In the genomic region with DNA sequence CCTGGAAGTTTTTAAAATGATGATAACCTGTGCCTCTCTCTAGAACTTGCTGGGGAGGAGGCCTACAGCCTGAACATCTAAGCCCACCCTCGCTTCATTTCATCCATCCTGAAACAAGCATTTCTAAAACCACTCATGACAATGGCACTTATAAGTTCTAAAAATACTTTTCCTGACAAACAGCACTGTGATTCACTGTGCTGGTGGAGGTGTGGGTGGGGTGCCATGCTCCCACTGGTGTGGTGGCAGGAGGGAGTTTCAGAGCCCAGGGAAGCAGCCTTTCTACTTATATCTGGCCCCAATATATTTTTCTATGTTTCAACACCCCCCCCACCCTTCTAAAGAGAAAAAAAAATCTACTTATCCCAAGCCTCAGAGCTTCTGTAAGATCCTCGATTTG, we compare ENCODE assay signal across 18 cellular contexts. TPM values are rescaled to one million over a fixed set of nuclear protein-coding genes. Genes with fewer than 3 reads are reported as not detected.
DNase-seq lines count a peak whose midpoint lies in the region; ATAC-seq and TF ChIP-seq lines count a peak whose summit lies in the region.
"Had no signal": no experiment of that assay in that cellular context is flagged by ENCODE, and none has a peak within 500 bp of the region (broad histone marks: within the 10 kb centered on the region; RNA-seq: fewer than 3 reads in every experiment).

No MANE protein-coding gene starts in this region.

- H3K9me3 Mint-ChIP-seq in stimulated activated effector memory CD8-positive, alpha-beta T cell treated with anti-CD3 and anti-CD28 coated beads, Interleukin-12 subunit alpha, Interleukin-12 subunit beta, amount 100 ng/mL, for 72 hours = no peaks in the 10 kb centered on the region
- H3K9me3 Mint-ChIP-seq in stimulated activated naive B cell treated with anti-CD40 and anti-IgM and Interleukin-4, amounts not matched to agents 10 μg/mL and 1 μg/mL and 100 μg/mL, for 72 hours = no peaks in the 10 kb centered on the region

- H3K4me3 ChIP-seq in SK-N-SH (ENCODE audit: low read depth in 2 of 2, low read length in 1 of 2) (no peak overlapping the region), adipocyte (ENCODE audit: low read length) (no peak overlapping the region)
- H3K4me3 ChIP-seq: K562 had no signal

- no peaks in the 10 kb centered on the region for H3K36me3 ChIP-seq in SK-N-SH (replicated peaks in 1 of 2; ENCODE audit: control insufficient read depth in 1 of 2, insufficient read depth in 2 of 2, low read length in 1 of 2)
- no peaks in the 10 kb centered on the region for H3K36me3 ChIP-seq in adipocyte (ENCODE audit: control insufficient read depth, insufficient read depth, low read length, severe bottlenecking)

- peaks cover 0 to under 1% of the 10 kb centered on the region in 2 donors for H3K27me3 Mint-ChIP-seq in stimulated activated naive B cell treated with anti-CD40 and anti-IgM and Interleukin-4, amounts not matched to agents 10 μg/mL and 1 μg/mL and 100 μg/mL, for 72 hours

- H3K9me3 ChIP-seq in SK-N-SH (no peaks in the 10 kb centered on the region), adipocyte (ENCODE audit: control insufficient read depth, low read length) (no peaks in the 10 kb centered on the region)

- H3K9ac ChIP-seq in SK-N-SH (no peak overlapping the region), adipocyte (ENCODE audit: low read length) (no peak overlapping the region)

- POLR2A ChIA-PET in SK-N-SH (lab: Yijun Ruan, JAX) = no interaction called here

- H3K4me2 ChIP-seq in SK-N-SH = peak overlapping the region; percentile 29; the same call in 1 of the 2 replicates

- ATAC-seq in SK-N-SH treated with all-trans-retinoic acid at 6 μM for 48 hours (no peak), GM18858 (IDR thresholded peaks at IDR 0.05; ENCODE audit: unreplicated experiment) (no peak)
- ATAC-seq in stimulated activated effector memory CD8-positive, alpha-beta T cell treated with anti-CD3 and anti-CD28 coated beads, Interleukin-12 subunit alpha, Interleukin-12 subunit beta, amount 100 ng/mL, for 72 hours = peak; percentile 53
- no peak for ATAC-seq in stimulated activated naive B cell treated with anti-CD40 and anti-IgM and Interleukin-4, amounts not matched to agents 10 μg/mL and 1 μg/mL and 100 μg/mL, for 72 hours (replicated peaks)
- ATAC-seq: K562 had no signal

- H4K20me1 ChIP-seq in SK-N-SH (ENCODE audit: insufficient read depth) = no peaks in the 10 kb centered on the region

- no peaks in the 10 kb centered on the region for H3K9me2 ChIP-seq in SK-N-SH

- H3K4me1 ChIP-seq in SK-N-SH (ENCODE audit: control insufficient read depth in 1 of 2, insufficient read depth in 2 of 2, low read depth in 1 of 2, low read length in 1 of 2) (peaks cover 0 to 11% of the 10 kb centered on the region in 2 experiments; a peak in 1 of 4 replicates), adipocyte (ENCODE audit: control insufficient read depth, insufficient read depth, low read length) (peaks cover 23% of the 10 kb centered on the region)

- H2AFZ ChIP-seq in SK-N-SH (ENCODE audit: low read depth) = no peak overlapping the region

- no peak for DNase-seq in SK-N-SH
- DNase-seq in adipocyte (ENCODE audit: low read depth) = peak; percentile 37
- DNase-seq in head of caudate nucleus = peak in 41 of 42 donors; percentile 28 to 89 (median 65)
- DNase-seq in stimulated activated effector memory CD8-positive, alpha-beta T cell treated with anti-CD3 and anti-CD28 coated beads, Interleukin-12 subunit alpha, Interleukin-12 subunit beta, amount 100 ng/mL, for 72 hours (ENCODE audit: low spot score in 2 of 2) = no peak
- DNase-seq in stimulated activated naive B cell treated with anti-CD40 and anti-IgM and Interleukin-4, amounts not matched to agents 10 μg/mL and 1 μg/mL and 100 μg/mL, for 72 hours = no peak
- DNase-seq in SIG-M5 (lab: John Stamatoyannopoulos, UW) = no peak
- DNase-seq: COR-L47, DMS153, EL, HCEC 1CT, NCI-H187, NCI-H446, NCI-H69 had no signal

- H3K27me3 ChIP-seq in SK-N-SH (ENCODE audit: insufficient read depth) (no peaks in the 10 kb centered on the region), adipocyte (replicated peaks; ENCODE audit: control insufficient read depth, insufficient read depth, low read length) (peaks cover 7% of the 10 kb centered on the region)

- H3K27ac ChIP-seq in SK-N-SH (ENCODE audit: low read depth in 2 of 2, low read length in 1 of 2) = no peak overlapping the region
- H3K27ac ChIP-seq: 22Rv1 had no signal

- H3K79me2 ChIP-seq in SK-N-SH (ENCODE audit: insufficient read depth) = no peaks in the 10 kb centered on the region

- no peak for TF ChIP-seq RAD21 in SK-N-SH (IDR thresholded peaks at IDR 0.05; ENCODE audit: low read length)

- H3F3A ChIP-seq in SK-N-SH (replicated peaks; ENCODE audit: insufficient read depth) = no peaks in the 10 kb centered on the region

- no peaks in the 10 kb centered on the region for H3K36me3 Mint-ChIP-seq in stimulated activated effector memory CD8-positive, alpha-beta T cell treated with anti-CD3 and anti-CD28 coated beads, Interleukin-12 subunit alpha, Interleukin-12 subunit beta, amount 100 ng/mL, for 72 hours
- H3K36me3 Mint-ChIP-seq in stimulated activated naive B cell treated with anti-CD40 and anti-IgM and Interleukin-4, amounts not matched to agents 10 μg/mL and 1 μg/mL and 100 μg/mL, for 72 hours = no peaks in the 10 kb centered on the region
- H3K36me3 Mint-ChIP-seq: CD14-positive monocyte had no signal

- intact Hi-C loops in head of caudate nucleus (cut with DNase I) = no loop called here

- H3K4me1 Mint-ChIP-seq in stimulated activated effector memory CD8-positive, alpha-beta T cell treated with anti-CD3 and anti-CD28 coated beads, Interleukin-12 subunit alpha, Interleukin-12 subunit beta, amount 100 ng/mL, for 72 hours = no peaks in the 10 kb centered on the region
- H3K4me1 Mint-ChIP-seq in stimulated activated naive B cell treated with anti-CD40 and anti-IgM and Interleukin-4, amounts not matched to agents 10 μg/mL and 1 μg/mL and 100 μg/mL, for 72 hours = peaks cover 0 to 6% of the 10 kb centered on the region in 2 donors

- CTCF ChIA-PET in SK-N-SH (lab: Yijun Ruan, JAX) = no interaction called here

- H3K4me3 Mint-ChIP-seq in stimulated activated effector memory CD8-positive, alpha-beta T cell treated with anti-CD3 and anti-CD28 coated beads, Interleukin-12 subunit alpha, Interleukin-12 subunit beta, amount 100 ng/mL, for 72 hours = no peak overlapping the region
- no peak overlapping the region for H3K4me3 Mint-ChIP-seq in stimulated activated naive B cell treated with anti-CD40 and anti-IgM and Interleukin-4, amounts not matched to agents 10 μg/mL and 1 μg/mL and 100 μg/mL, for 72 hours
- H3K4me3 Mint-ChIP-seq: CD14-positive monocyte had no signal

- WGBS in SK-N-SH (ENCODE audit: low lambda C conversion rate) = 67% methylated on average over 2 of the region's 2 CpGs

- no peak for TF ChIP-seq EP300 in SK-N-SH (IDR thresholded peaks at IDR 0.05; ENCODE audit: borderline replicate concordance in 1 of 2, low read depth in 1 of 2, low read length in 1 of 2)

- peak overlapping the region; percentile 0 for H3K27ac Mint-ChIP-seq in stimulated activated effector memory CD8-positive, alpha-beta T cell treated with anti-CD3 and anti-CD28 coated beads, Interleukin-12 subunit alpha, Interleukin-12 subunit beta, amount 100 ng/mL, for 72 hours
- H3K27ac Mint-ChIP-seq in stimulated activated naive B cell treated with anti-CD40 and anti-IgM and Interleukin-4, amounts not matched to agents 10 μg/mL and 1 μg/mL and 100 μg/mL, for 72 hours = no peak overlapping the region

- TF ChIP-seq CTCF in SK-N-SH (IDR thresholded peaks at IDR 0.05) = no peak

TF ChIP-seq in SK-N-SH, 30 proteins besides CTCF, POLR2A, EP300 and RAD21:
- TF ChIP-seq FOSL2 (IDR thresholded peaks at IDR 0.05; ENCODE audit: borderline replicate concordance, low read depth) (no peak), SIN3A (IDR thresholded peaks at IDR 0.05; ENCODE audit: borderline replicate concordance, low read depth, low read length) (no peak), NFIC (IDR thresholded peaks at IDR 0.05; ENCODE audit: borderline replicate concordance) (no peak), MEF2A (IDR thresholded peaks at IDR 0.05; ENCODE audit: borderline replicate concordance, low read depth) (peak; percentile 41; the same call in 1 of the 2 replicates), YY1 (IDR thresholded peaks at IDR 0.05; ENCODE audit: low read depth) (no peak)
TF ChIP-seq in SK-N-SH: peak in this region for 1.

TF ChIP-seq in SK-N-SH treated with all-trans-retinoic acid at 6 μM for 48 hours, 23 proteins besides CTCF, POLR2A, EP300 and RAD21 (continues in another document):
- no peak for TF ChIP-seq ZFP30 (CRISPR knock-in tag; IDR thresholded peaks at IDR 0.05)
- no peak for TF ChIP-seq CSDC2 (CRISPR knock-in tag; IDR thresholded peaks at IDR 0.05)
- TF ChIP-seq, protein P1, sequence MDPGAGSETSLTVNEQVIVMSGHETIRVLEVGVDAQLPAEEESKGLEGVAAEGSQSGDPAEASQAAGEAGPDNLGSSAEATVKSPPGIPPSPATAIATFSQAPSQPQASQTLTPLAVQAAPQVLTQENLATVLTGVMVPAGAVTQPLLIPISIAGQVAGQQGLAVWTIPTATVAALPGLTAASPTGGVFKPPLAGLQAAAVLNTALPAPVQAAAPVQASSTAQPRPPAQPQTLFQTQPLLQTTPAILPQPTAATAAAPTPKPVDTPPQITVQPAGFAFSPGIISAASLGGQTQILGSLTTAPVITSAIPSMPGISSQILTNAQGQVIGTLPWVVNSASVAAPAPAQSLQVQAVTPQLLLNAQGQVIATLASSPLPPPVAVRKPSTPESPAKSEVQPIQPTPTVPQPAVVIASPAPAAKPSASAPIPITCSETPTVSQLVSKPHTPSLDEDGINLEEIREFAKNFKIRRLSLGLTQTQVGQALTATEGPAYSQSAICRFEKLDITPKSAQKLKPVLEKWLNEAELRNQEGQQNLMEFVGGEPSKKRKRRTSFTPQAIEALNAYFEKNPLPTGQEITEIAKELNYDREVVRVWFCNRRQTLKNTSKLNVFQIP (CRISPR knock-in tag; IDR thresholded peaks at IDR 0.05; ENCODE audit: borderline replicate concordance, low read depth) = no peak
- no peak for TF ChIP-seq RARB (CRISPR knock-in tag; IDR thresholded peaks at IDR 0.05)
- TF ChIP-seq BACH2 (CRISPR knock-in tag; IDR thresholded peaks at IDR 0.05; ENCODE audit: borderline replicate concordance) = no peak
- TF ChIP-seq ISL1 (CRISPR knock-in tag; IDR thresholded peaks at IDR 0.05) = no peak

RNA-seq across cellular contexts. Expression of a gene that starts 52.6 kb away (rescaled TPM):
- 7.1 and 9.4 TPM in 2 replicates for polyA plus RNA-seq in SK-N-SH (2012; rRNA removed)
- polyA plus RNA-seq in SK-N-SH (2012; cell fraction: cytosol; rRNA removed) = 7.0 and 10.5 TPM in 2 replicates
- polyA plus RNA-seq in SK-N-SH (2012; cell fraction: nucleus; rRNA removed) = 5.4 and 6.5 TPM in 2 replicates

Comparison
In these comparisons a context has a peak if more than half of its experiments do, and no peak if none do; other contexts are left out.
1. DNase-seq: peak in adipocyte (single experiment) and head of caudate nucleus (41 of 42); none in SK-N-SH (single experiment), stimulated activated effector memory CD8-positive, alpha-beta T cell treated with anti-CD3 and anti-CD28 coated beads, Interleukin-12 subunit alpha, Interleukin-12 subunit beta, amount 100 ng/mL, for 72 hours (0 of 2), stimulated activated naive B cell treated with anti-CD40 and anti-IgM and Interleukin-4, amounts not matched to agents 10 μg/mL and 1 μg/mL and 100 μg/mL, for 72 hours (single experiment) and SIG-M5 (single experiment).